In the genomic region with DNA sequence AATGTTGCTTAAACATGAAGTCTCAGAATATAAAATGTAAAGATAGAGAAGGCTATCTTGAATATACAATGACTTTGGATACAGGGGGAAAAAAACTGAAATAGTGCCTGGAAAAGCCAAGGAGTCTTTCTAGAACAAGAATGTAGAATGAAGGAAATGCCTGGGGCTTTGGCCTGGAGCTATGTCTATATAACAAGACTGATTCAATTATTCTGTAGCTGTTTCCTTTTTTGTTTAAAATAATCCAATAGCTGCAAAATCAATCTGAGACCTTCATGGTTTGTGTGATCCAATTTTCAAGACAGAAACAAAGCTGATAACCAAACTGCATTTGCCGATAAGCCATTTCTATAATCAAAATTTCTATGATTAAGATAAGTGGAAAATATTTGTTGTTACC, we compare ENCODE assay signal across 21 cellular contexts.
DNase-seq lines count a peak whose midpoint lies in the region; TF ChIP-seq lines count a peak whose summit lies in the region.
"Had no signal": no experiment of that assay in that cellular context is flagged by ENCODE, and none has a peak within 500 bp of the region (broad histone marks: within the 10 kb centered on the region; RNA-seq: fewer than 3 reads in every experiment).

No MANE protein-coding gene starts in this region.

- no peaks in the 10 kb centered on the region for H4K20me1 ChIP-seq in Karpas-422 (ENCODE audit: insufficient read depth, low read depth, low read length)
- H4K20me1 ChIP-seq: BLaER1 had no signal

- CTCF ChIA-PET in A673 (lab: Charles Lee) = no interaction called here

- H3K27me3 Mint-ChIP-seq in brain (peaks cover 3% of the 10 kb centered on the region), nephron (ENCODE audit: low read depth) (peaks cover 4% of the 10 kb centered on the region)
- H3K27me3 Mint-ChIP-seq: B cell; CD4-positive, alpha-beta T cell had no signal

- no peak overlapping the region for H3K4me2 ChIP-seq in Karpas-422 (ENCODE audit: low read depth, low read length, poor library complexity, severe bottlenecking)
- H3K4me2 ChIP-seq: BLaER1 had no signal

- H3K9me3 ChIP-seq in BE2C (no peaks in the 10 kb centered on the region), A673 (ENCODE audit: low read depth, low read length, poor library complexity, severe bottlenecking) (no peaks in the 10 kb centered on the region), Karpas-422 (ENCODE audit: low read length) (no peaks in the 10 kb centered on the region)
- H3K9me3 ChIP-seq: Caco-2 had no signal

- H3K9ac ChIP-seq in Karpas-422 (ENCODE audit: low read length) = no peak overlapping the region
- H3K9ac ChIP-seq: BLaER1 had no signal

- H3K27me3 ChIP-seq in BE2C = no peaks in the 10 kb centered on the region
- H3K27me3 ChIP-seq in A673 (replicated peaks; ENCODE audit: insufficient read depth, low read depth, low read length, poor library complexity) = no peaks in the 10 kb centered on the region
- H3K27me3 ChIP-seq in Karpas-422 (ENCODE audit: low read length) = no peaks in the 10 kb centered on the region
- H3K27me3 ChIP-seq: BLaER1 had no signal

- DNase-seq in BE2C (peak; percentile 24), EH (ENCODE audit: low read depth) (peak; percentile 19), A673 (ENCODE audit: low spot score) (no peak), cerebellum (ENCODE audit: low spot score) (no peak), Karpas-422 (no peak)
- DNase-seq in stimulated activated CD4-positive, alpha-beta T cell treated with anti-CD3 and anti-CD28 coated beads, Interleukin-2, amount 100 ng/mL, for 24 hours = no peak
- DNase-seq: 8988T; AML-193; C1 segment of cervical spinal cord; Caco-2; Calu3; CD4-positive, alpha-beta T cell; CD8-positive, alpha-beta T cell; DMS79 treated with DMSO at 0.1 percent for 48 hours; EL; GDM1 had no signal

- intact Hi-C loops in A673 (cut with micrococcal nuclease; ENCODE audit: unreplicated experiment) = no loop called here

- H3K27ac ChIP-seq in A673 (ENCODE audit: low read depth, low read length, poor library complexity, severe bottlenecking) = no peak overlapping the region
- H3K27ac ChIP-seq in Karpas-422 (ENCODE audit: low read length) = no peak overlapping the region
- H3K27ac ChIP-seq: BLaER1 had no signal

- H3K27ac Mint-ChIP-seq in brain (peak overlapping the region in 4 of 5 experiments; percentile 1 to 32 (median 15)), nephron (peak overlapping the region; percentile 33 to 41 (median 40))
- H3K27ac Mint-ChIP-seq: B cell; CD4-positive, alpha-beta T cell; CD8-positive, alpha-beta T cell had no signal

- POLR2A ChIA-PET in A673 (lab: Charles Lee; ENCODE audit: low non-redundant PET) = no interaction called here

- H3K4me1 ChIP-seq in BE2C = peaks cover 22% of the 10 kb centered on the region
- no peaks in the 10 kb centered on the region for H3K4me1 ChIP-seq in A673 (ENCODE audit: insufficient read depth, low read length, poor library complexity, severe bottlenecking)
- no peaks in the 10 kb centered on the region for H3K4me1 ChIP-seq in Karpas-422 (ENCODE audit: low read length)
- H3K4me1 ChIP-seq: BLaER1, Caco-2 had no signal

- peaks cover 22% of the 10 kb centered on the region for H3K4me1 Mint-ChIP-seq in brain
- H3K4me1 Mint-ChIP-seq in nephron = peaks cover 33% of the 10 kb centered on the region
- H3K4me1 Mint-ChIP-seq: B cell had no signal

- H3K36me3 Mint-ChIP-seq in brain (no peaks in the 10 kb centered on the region), nephron (ENCODE audit: low read depth) (no peaks in the 10 kb centered on the region)
- H3K36me3 Mint-ChIP-seq: CD8-positive, alpha-beta T cell had no signal

- BruUV-seq in A673 (replicated peaks; lab: Mats Ljungman, UMichigan) = no TSS peak

- no peaks in the 10 kb centered on the region for H3K9me2 ChIP-seq in Karpas-422 (replicated peaks; ENCODE audit: insufficient read depth, low read length)

- no peak overlapping the region for H3K4me3 ChIP-seq in BE2C (ENCODE audit: low read depth, low read length)
- H3K4me3 ChIP-seq in A673 (ENCODE audit: low read depth, low read length, poor library complexity, severe bottlenecking) = no peak overlapping the region
- H3K4me3 ChIP-seq in Karpas-422 (ENCODE audit: low read length) = no peak overlapping the region
- H3K4me3 ChIP-seq: BLaER1, GM12878 had no signal

- H3K79me2 ChIP-seq in Karpas-422 (ENCODE audit: low read length) = no peaks in the 10 kb centered on the region

- TF ChIP-seq CTCF in BE2C (IDR thresholded peaks at IDR 0.05; ENCODE audit: low read depth, low read length) = no peak
- TF ChIP-seq CTCF in brain (conservative IDR thresholded peaks at IDR 0.05) = no peak
- no peak for TF ChIP-seq CTCF in nephron (IDR thresholded peaks at IDR 0.05; ENCODE audit: unreplicated experiment in 3 of 3)
- TF ChIP-seq CTCF in A673 (conservative IDR thresholded peaks at IDR 0.05; ENCODE audit: low read depth, low read length) = no peak

- H2AFZ ChIP-seq in Karpas-422 (ENCODE audit: low read length) = no peak overlapping the region

- H3K36me3 ChIP-seq in BE2C = no peaks in the 10 kb centered on the region
- no peaks in the 10 kb centered on the region for H3K36me3 ChIP-seq in A673 (ENCODE audit: insufficient read depth, low read length, poor library complexity, severe bottlenecking)
- H3K36me3 ChIP-seq in Karpas-422 (ENCODE audit: insufficient read depth, low read length) = no peaks in the 10 kb centered on the region
- H3K36me3 ChIP-seq: BLaER1 had no signal

- peaks cover 0 to 9% (median 3%) of the 10 kb centered on the region in 5 experiments for H3K9me3 Mint-ChIP-seq in brain
- peaks cover 9% of the 10 kb centered on the region for H3K9me3 Mint-ChIP-seq in nephron
- H3K9me3 Mint-ChIP-seq: CD8-positive, alpha-beta T cell had no signal

- no peak overlapping the region for H3K4me3 Mint-ChIP-seq in brain
- H3K4me3 Mint-ChIP-seq in nephron = no peak overlapping the region
- H3K4me3 Mint-ChIP-seq: B cell; CD4-positive, alpha-beta T cell; CD8-positive, alpha-beta T cell had no signal

Comparison
In these comparisons a context has a peak if more than half of its experiments do, and no peak if none do; other contexts are left out.
1. DNase-seq: peak in BE2C (single experiment) and EH (single experiment); none in A673 (single experiment), cerebellum (single experiment), stimulated activated CD4-positive, alpha-beta T cell treated with anti-CD3 and anti-CD28 coated beads, Interleukin-2, amount 100 ng/mL, for 24 hours (0 of 2) and Karpas-422 (single experiment).